ENCODE assay signal across 26 cellular contexts in genomic region chr13:27678306-27679040, GRCh38. TPM values are rescaled to one million over a fixed set of nuclear protein-coding genes. Genes with fewer than 3 reads are reported as not detected.
DNase-seq lines count a peak whose midpoint lies in the region; ATAC-seq and TF ChIP-seq lines count a peak whose summit lies in the region.
"Had no signal": no experiment of that assay in that cellular context is flagged by ENCODE, and none has a peak within 500 bp of the region (broad histone marks: within the 10 kb centered on the region; RNA-seq: fewer than 3 reads in every experiment).

No MANE protein-coding gene starts in this region.

- no peak overlapping the region for H3K9ac ChIP-seq in endodermal cell (ENCODE audit: extremely low read depth, low read length, poor library complexity, severe bottlenecking)

- ATAC-seq in mucosa of descending colon = peak; percentile 66
- ATAC-seq in HG02588 (IDR thresholded peaks at IDR 0.05; ENCODE audit: unreplicated experiment) = no peak
- ATAC-seq: activated CD4-positive, alpha-beta T cell treated with anti-CD3 and anti-CD28 coated beads for 36 hours; activated naive CD8-positive, alpha-beta T cell treated with anti-CD3 and anti-CD28 coated beads, Interleukin-2, amount 50 U/mL, for 24 hours; gastroesophageal sphincter had no signal

- no peak overlapping the region for H3K27ac Mint-ChIP-seq in endodermal cell
- H3K27ac Mint-ChIP-seq: activated CD4-positive, alpha-beta T cell treated with anti-CD3 and anti-CD28 coated beads for 36 hours; activated naive CD8-positive, alpha-beta T cell treated with anti-CD3 and anti-CD28 coated beads, Interleukin-2, amount 50 U/mL, for 24 hours; activated T-cell treated with anti-CD3 and anti-CD28 coated beads, Interleukin-2, amount 50 U/mL, for 24 hours; CD4-positive, alpha-beta T cell had no signal

- H3K9me3 ChIP-seq in endodermal cell (ENCODE audit: control insufficient read depth, low read length) (no peaks in the 10 kb centered on the region), mucosa of descending colon (no peaks in the 10 kb centered on the region)
- H3K9me3 ChIP-seq: gastroesophageal sphincter, SJSA1 had no signal

- no peaks in the 10 kb centered on the region for H3K36me3 Mint-ChIP-seq in endodermal cell (ENCODE audit: low read depth)

- H3K36me3 ChIP-seq in endodermal cell (ENCODE audit: control insufficient read depth, insufficient read depth, low read length) (no peaks in the 10 kb centered on the region), mucosa of descending colon (ENCODE audit: low read depth) (no peaks in the 10 kb centered on the region)
- H3K36me3 ChIP-seq: gastroesophageal sphincter, SJSA1 had no signal

- no peak overlapping the region for H3K27ac ChIP-seq in endodermal cell (ENCODE audit: low read depth, low read length)
- H3K27ac ChIP-seq: 22Rv1, gastroesophageal sphincter, SJSA1 had no signal

- H3K27me3 Mint-ChIP-seq in endodermal cell (ENCODE audit: insufficient read depth) = peaks cover 22% of the 10 kb centered on the region

- H3K4me3 Mint-ChIP-seq in endodermal cell = no peak overlapping the region
- H3K4me3 Mint-ChIP-seq: activated CD4-positive, alpha-beta T cell treated with anti-CD3 and anti-CD28 coated beads for 36 hours; activated naive CD8-positive, alpha-beta T cell treated with anti-CD3 and anti-CD28 coated beads, Interleukin-2, amount 50 U/mL, for 24 hours; activated T-cell treated with anti-CD3 and anti-CD28 coated beads, Interleukin-2, amount 50 U/mL, for 24 hours; CD4-positive, alpha-beta T cell had no signal

- no peaks in the 10 kb centered on the region for H3K4me1 Mint-ChIP-seq in endodermal cell
- H3K4me1 Mint-ChIP-seq: activated CD4-positive, alpha-beta T cell treated with anti-CD3 and anti-CD28 coated beads for 36 hours; activated naive CD8-positive, alpha-beta T cell treated with anti-CD3 and anti-CD28 coated beads, Interleukin-2, amount 50 U/mL, for 24 hours had no signal

- H3K4me3 ChIP-seq in endodermal cell (ENCODE audit: low read length) (no peak overlapping the region), mucosa of descending colon (no peak overlapping the region)
- H3K4me3 ChIP-seq: gastroesophageal sphincter, lung, SJSA1, skin epidermis had no signal

- H3K4me1 ChIP-seq in endodermal cell (ENCODE audit: control insufficient read depth, insufficient read depth, low read length) (no peaks in the 10 kb centered on the region), mucosa of descending colon (ENCODE audit: low read depth) (no peaks in the 10 kb centered on the region)
- H3K4me1 ChIP-seq: gastroesophageal sphincter, SJSA1 had no signal

- 76 to 94% methylated on average over 4 to 6 of the region's 6 CpGs for WGBS in endodermal cell (ENCODE audit: insufficient coverage in 1 of 2, insufficient read length in 1 of 2), 2 experiments

- H3K9me3 Mint-ChIP-seq in endodermal cell = no peaks in the 10 kb centered on the region
- H3K9me3 Mint-ChIP-seq: activated naive CD8-positive, alpha-beta T cell treated with anti-CD3 and anti-CD28 coated beads, Interleukin-2, amount 50 U/mL, for 24 hours; activated T-cell treated with anti-CD3 and anti-CD28 coated beads, Interleukin-2, amount 50 U/mL, for 24 hours had no signal

- TF ChIP-seq CTCF in endodermal cell (conservative IDR thresholded peaks at IDR 0.05) = no peak
- TF ChIP-seq CTCF in mucosa of descending colon (IDR thresholded peaks at IDR 0.05) = no peak
- no peak for TF ChIP-seq CTCF in GM10266 (IDR thresholded peaks at IDR 0.05; ENCODE audit: control insufficient read depth, insufficient read depth, low read depth, missing control alignments)

- DNase-seq in NCI-H146 (lab: John Stamatoyannopoulos, UW) (peak; percentile 39), NCI-H146 treated with DMSO at 0.1 percent for 48 hours (lab: John Stamatoyannopoulos, UW; ENCODE audit: unreplicated experiment) (no peak), NCI-H69 (lab: John Stamatoyannopoulos, UW) (peak; percentile 77), endodermal cell (peak; percentile 50), mucosa of descending colon (peak in 1 of 3 donors; percentile 24), GM10266 (ENCODE audit: extremely low spot score) (no peak), kidney glomerular epithelial cell (lab: John Stamatoyannopoulos, UW) (no peak)
- DNase-seq: activated CD4-positive, alpha-beta T cell treated with anti-CD3 and anti-CD28 coated beads for 36 hours; activated gamma-delta T cell treated with Interleukin-2 at 50 U/mL for 16 hours; activated naive CD8-positive, alpha-beta T cell treated with anti-CD3 and anti-CD28 coated beads, Interleukin-2, amount 50 U/mL, for 24 hours; activated T-cell treated with anti-CD3 and anti-CD28 coated beads, Interleukin-2, amount 50 U/mL, for 24 hours; CD4-positive, alpha-beta T cell; cerebellar nuclear complex; EL; kidney; NCI-H1092 treated with DMSO at 0.1 percent for 48 hours; NCI-H2029 treated with DMSO at 0.1 percent for 48 hours; NCI-H345; NK-92 treated with Interleukin-12 subunit alpha and Interleukin-12 subunit beta, amount 100 ng/mL, for 24 hours; stimulated activated CD4-positive, alpha-beta T cell treated with anti-CD3 and anti-CD28 coated beads, Interleukin-2, amount 100 ng/mL, for 24 hours had no signal

- intact Hi-C loops in mucosa of descending colon (cut with DNase I, micrococcal nuclease) = no loop called here

- peaks cover 22% of the 10 kb centered on the region for H3K27me3 ChIP-seq in endodermal cell (ENCODE audit: control insufficient read depth, insufficient read depth, low read length, poor library complexity, severe bottlenecking)
- H3K27me3 ChIP-seq: gastroesophageal sphincter, SJSA1 had no signal

RNA-seq across cellular contexts. Expression of gene POLR1D, which starts 56.8 kb away (rescaled TPM):
- total RNA-seq in endodermal cell = 100 to 1,000 TPM; 135 to 136 TPM
- 164 TPM for polyA plus RNA-seq in endodermal cell (2013, experiment 1 of 2)
- 145 TPM for polyA plus RNA-seq in endodermal cell (2013, experiment 2 of 2)
- 100 to 1,000 TPM in 1 of 3 donors, 10 to 100 TPM in 2; 88.7 to 169 (median 91.0) TPM for total RNA-seq in mucosa of descending colon

RNA-seq across cellular contexts. Expression of gene LNX2, which starts 58.1 kb away (rescaled TPM):
- total RNA-seq in endodermal cell = 10 to 100 TPM; 13.9 to 15.6 TPM
- 7.7 TPM for polyA plus RNA-seq in endodermal cell (2013, experiment 1 of 2)
- 7.8 TPM for polyA plus RNA-seq in endodermal cell (2013, experiment 2 of 2)
- total RNA-seq in mucosa of descending colon = 10 to 100 TPM; 20.0 to 34.0 (median 26.2) TPM

Comparison
In these comparisons a context has a peak if more than half of its experiments do, and no peak if none do; other contexts are left out.
1. DNase-seq: peak in NCI-H146 (single experiment), NCI-H69 (single experiment) and endodermal cell (single experiment); none in NCI-H146 treated with DMSO at 0.1 percent for 48 hours (single experiment), GM10266 (single experiment) and kidney glomerular epithelial cell (single experiment).